ENCODE assay signal across 8 cellular contexts in genomic region chrX:70452143-70452733, GRCh38. TPM values are rescaled to one million over a fixed set of nuclear protein-coding genes. Genes with fewer than 3 reads are reported as not detected.
DNase-seq lines count a peak whose midpoint lies in the region; ATAC-seq and TF ChIP-seq lines count a peak whose summit lies in the region.

No MANE protein-coding gene starts in this region.

- H3K9me3 Mint-ChIP-seq in T-helper 2 cell treated with Interferon-gamma antibody and Interleukin-4, amounts not matched to agents 5 μg/mL and 100 μg/mL, for 36 hours: no peaks in the 10 kb centered on the region

- TF ChIP-seq CTCF in LNCAP (IDR thresholded peaks at IDR 0.05): peak; percentile 62
- peak; percentile 81 for TF ChIP-seq CTCF in brain microvascular endothelial cell (IDR thresholded peaks at IDR 0.05; ENCODE audit: low read depth, low read length, missing control alignments)

- peaks cover 30% of the 10 kb centered on the region for H3K4me1 Mint-ChIP-seq in T-helper 2 cell treated with Interferon-gamma antibody and Interleukin-4, amounts not matched to agents 5 μg/mL and 100 μg/mL, for 36 hours (ENCODE audit: low read depth)

- in situ Hi-C loops in Caki2 (cut with HindIII; ENCODE audit: low pct_unique_long_range_greater_than_20kb, low sequenced_read_pairs): no loop called here
- in situ Hi-C loops in brain microvascular endothelial cell (cut with HindIII; ENCODE audit: low pct_ligation_motif_present, low sequenced_read_pairs): no loop called here

- H3K36me3 Mint-ChIP-seq in T-helper 2 cell treated with Interferon-gamma antibody and Interleukin-4, amounts not matched to agents 5 μg/mL and 100 μg/mL, for 36 hours (ENCODE audit: low read depth): peaks cover 6% of the 10 kb centered on the region

- H3K27me3 Mint-ChIP-seq in T-helper 2 cell treated with Interferon-gamma antibody and Interleukin-4, amounts not matched to agents 5 μg/mL and 100 μg/mL, for 36 hours (ENCODE audit: low read depth): no peaks in the 10 kb centered on the region

- no peaks in the 10 kb centered on the region for H3K27me3 ChIP-seq in brain microvascular endothelial cell (replicated peaks)

- no peak overlapping the region for H3K27ac ChIP-seq in brain microvascular endothelial cell

- H3K4me3 Mint-ChIP-seq in T-helper 2 cell treated with Interferon-gamma antibody and Interleukin-4, amounts not matched to agents 5 μg/mL and 100 μg/mL, for 36 hours: peak overlapping the region; percentile 85

- H3K27ac Mint-ChIP-seq in T-helper 2 cell treated with Interferon-gamma antibody and Interleukin-4, amounts not matched to agents 5 μg/mL and 100 μg/mL, for 36 hours: peak overlapping the region; percentile 76

- H3K36me3 ChIP-seq in brain microvascular endothelial cell (replicated peaks): no peaks in the 10 kb centered on the region

- peak overlapping the region; percentile 57 for H3K4me3 ChIP-seq in brain microvascular endothelial cell (ENCODE audit: low read depth, low read length)

- peak; percentile 31 for ATAC-seq in GM21423 (IDR thresholded peaks at IDR 0.05; ENCODE audit: unreplicated experiment)

- DNase-seq in Caki2 (ENCODE audit: low read depth) (peak; percentile 46), brain microvascular endothelial cell (no peak), islet precursor cell (peak; percentile 64), NOMO-1 treated with dmso at 0.1 percent for 144 hours (lab: John Stamatoyannopoulos, UW; ENCODE audit: unreplicated experiment) (no peak)
- DNase-seq in T-helper 2 cell treated with Interferon-gamma antibody and Interleukin-4, amounts not matched to agents 5 μg/mL and 100 μg/mL, for 36 hours (ENCODE audit: low spot score): peak; percentile 29
- peak; percentile 67 for DNase-seq in stimulated activated CD4-positive, alpha-beta T cell treated with anti-CD3 and anti-CD28 coated beads, Interleukin-15, amount 100 ng/mL, for 24 hours

RNA-seq across cellular contexts. Expression of gene DLG3, which starts 7.6 kb away (rescaled TPM):
- total RNA-seq in Caki2 (2014; rRNA removed; shearing (Covaris generic); ENCODE audit: low replicate concordance): 25.6 and 56.5 TPM in 2 replicates

RNA-seq across cellular contexts. Expression of gene GDPD2, which starts 29.1 kb away (rescaled TPM):
- not detected in 2 replicates for total RNA-seq in Caki2 (2014; rRNA removed; shearing (Covaris generic); ENCODE audit: low replicate concordance)

Comparison
In these comparisons a context has a peak if more than half of its experiments do, and no peak if none do; other contexts are left out.
1. DNase-seq: peak in Caki2 (single experiment), T-helper 2 cell treated with Interferon-gamma antibody and Interleukin-4, amounts not matched to agents 5 μg/mL and 100 μg/mL, for 36 hours (single experiment), islet precursor cell (single experiment) and stimulated activated CD4-positive, alpha-beta T cell treated with anti-CD3 and anti-CD28 coated beads, Interleukin-15, amount 100 ng/mL, for 24 hours (single experiment); none in brain microvascular endothelial cell (single experiment) and NOMO-1 treated with dmso at 0.1 percent for 144 hours (single experiment).